In the genomic region with DNA sequence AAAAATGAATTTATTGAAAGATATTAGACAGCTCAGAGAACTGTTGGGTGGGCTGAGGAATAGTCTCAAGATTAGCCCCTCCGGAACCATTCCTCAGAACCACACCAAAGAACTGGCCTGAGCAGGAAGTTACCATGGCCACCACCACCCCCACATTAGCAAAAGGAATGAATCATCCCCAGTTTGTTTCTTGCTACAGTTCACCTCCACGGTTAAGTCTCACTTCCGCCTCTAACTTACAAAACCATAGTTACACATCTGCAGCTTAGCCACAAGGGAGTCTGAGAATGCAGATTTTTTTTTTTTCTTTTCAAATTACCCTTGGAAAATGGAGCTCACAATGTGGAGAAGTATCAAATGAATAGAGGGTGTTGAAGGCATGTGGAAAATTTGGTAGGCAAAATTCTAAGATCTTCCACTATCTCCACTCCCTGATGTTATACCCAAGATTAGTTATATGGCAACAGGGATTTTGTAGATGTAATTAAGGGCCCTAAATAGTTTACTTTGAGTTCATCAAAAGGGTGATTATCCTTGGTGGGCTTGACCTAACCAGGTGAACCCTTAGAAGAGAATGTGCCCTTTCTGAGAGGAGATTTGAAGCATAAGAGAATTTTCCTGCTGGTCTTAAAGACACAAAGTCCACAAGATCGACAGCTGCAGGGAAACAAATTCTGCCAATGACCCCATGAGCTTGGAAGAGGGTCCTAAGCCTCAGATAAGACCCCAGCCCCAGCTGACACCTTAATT, we compare ENCODE assay signal across 7 cellular contexts.
A peak's percentile ranks its signal among the peaks of the same experiment; 100 is the strongest.
DNase-seq lines count a peak whose midpoint lies in the region; ATAC-seq and TF ChIP-seq lines count a peak whose summit lies in the region.

No MANE protein-coding gene starts in this region.

- no peak for TF ChIP-seq CTCF in endodermal cell (conservative IDR thresholded peaks at IDR 0.05)

- POLR2A ChIA-PET in naive thymus-derived CD4-positive, alpha-beta T cell (lab: Charles Lee), result no interaction called here

- H3K9ac ChIP-seq in endodermal cell (ENCODE audit: extremely low read depth, low read length, poor library complexity, severe bottlenecking), result no peak overlapping the region

- H3K27ac ChIP-seq in naive thymus-derived CD4-positive, alpha-beta T cell (ENCODE audit: low read depth, low read length), result no peak overlapping the region
- H3K27ac ChIP-seq in endodermal cell (ENCODE audit: low read depth, low read length), result no peak overlapping the region

- peak; percentile 98 for ATAC-seq in GM18870 (IDR thresholded peaks at IDR 0.05; ENCODE audit: unreplicated experiment)
- ATAC-seq in HG02840 (IDR thresholded peaks at IDR 0.05; ENCODE audit: low FRiP score, unreplicated experiment), result peak; percentile 99
- peak; percentile 74 for ATAC-seq in naive thymus-derived CD4-positive, alpha-beta T cell

- peak overlapping the region; percentile 26 for H3K27ac Mint-ChIP-seq in activated naive CD4-positive, alpha-beta T cell treated with anti-CD3 and anti-CD28 coated beads, Interleukin-2, amount 50 U/mL, for 24 hours
- peak overlapping the region in 1 of 9 donors; percentile 53 for H3K27ac Mint-ChIP-seq in naive thymus-derived CD4-positive, alpha-beta T cell
- no peak overlapping the region for H3K27ac Mint-ChIP-seq in endodermal cell

- peaks cover 0 to 11% of the 10 kb centered on the region in 2 donors for H3K4me1 ChIP-seq in naive thymus-derived CD4-positive, alpha-beta T cell (ENCODE audit: control insufficient read depth in 2 of 2, insufficient read depth in 2 of 2, low read length in 2 of 2)
- no peaks in the 10 kb centered on the region for H3K4me1 ChIP-seq in endodermal cell (ENCODE audit: control insufficient read depth, insufficient read depth, low read length)

- no peaks in the 10 kb centered on the region for H3K9me3 ChIP-seq in naive thymus-derived CD4-positive, alpha-beta T cell (ENCODE audit: control insufficient read depth in 2 of 3, low read length in 3 of 3)
- H3K9me3 ChIP-seq in endodermal cell (ENCODE audit: control insufficient read depth, low read length), result no peaks in the 10 kb centered on the region

- H3K4me1 Mint-ChIP-seq in activated naive CD4-positive, alpha-beta T cell treated with anti-CD3 and anti-CD28 coated beads, Interleukin-2, amount 50 U/mL, for 24 hours, result peaks cover 15% of the 10 kb centered on the region
- peaks cover 0 to 20% (median 0%) of the 10 kb centered on the region in 7 donors for H3K4me1 Mint-ChIP-seq in naive thymus-derived CD4-positive, alpha-beta T cell
- H3K4me1 Mint-ChIP-seq in endodermal cell, result peaks cover 20% of the 10 kb centered on the region

- no peaks in the 10 kb centered on the region for H3K27me3 Mint-ChIP-seq in activated naive CD4-positive, alpha-beta T cell treated with anti-CD3 and anti-CD28 coated beads, Interleukin-2, amount 50 U/mL, for 24 hours
- peaks cover 1 to 10% (median 6%) of the 10 kb centered on the region in 5 donors for H3K27me3 Mint-ChIP-seq in naive thymus-derived CD4-positive, alpha-beta T cell
- H3K27me3 Mint-ChIP-seq in endodermal cell (ENCODE audit: insufficient read depth), result no peaks in the 10 kb centered on the region

- CTCF ChIA-PET in naive thymus-derived CD4-positive, alpha-beta T cell (lab: Charles Lee), result interaction anchor here (0.6 kb wide), 1 partner anchor 21 kb away, joined by 3 read pairs; no protein-coding TSS in a partner anchor

- intact Hi-C loops in naive thymus-derived CD4-positive, alpha-beta T cell (cut with micrococcal nuclease), result loop anchor here in 1 of 2 donors (1.0 to 2.0 kb wide), 5 partner anchors 14 to 396 kb away; no protein-coding TSS in a partner anchor

- no peak overlapping the region for H3K4me3 ChIP-seq in naive thymus-derived CD4-positive, alpha-beta T cell (ENCODE audit: low read length)
- H3K4me3 ChIP-seq in endodermal cell (ENCODE audit: low read length), result no peak overlapping the region

- 80 to 100% methylated on average over 1 to 4 of the region's 4 CpGs for WGBS in endodermal cell (ENCODE audit: insufficient coverage in 1 of 2, insufficient read length in 1 of 2), 2 experiments

- H3K9me3 Mint-ChIP-seq in activated naive CD4-positive, alpha-beta T cell treated with anti-CD3 and anti-CD28 coated beads, Interleukin-2, amount 50 U/mL, for 24 hours, result no peaks in the 10 kb centered on the region
- H3K9me3 Mint-ChIP-seq in naive thymus-derived CD4-positive, alpha-beta T cell, result no peaks in the 10 kb centered on the region
- no peaks in the 10 kb centered on the region for H3K9me3 Mint-ChIP-seq in endodermal cell

- no peak overlapping the region for H3K4me3 Mint-ChIP-seq in activated naive CD4-positive, alpha-beta T cell treated with anti-CD3 and anti-CD28 coated beads, Interleukin-2, amount 50 U/mL, for 24 hours
- H3K4me3 Mint-ChIP-seq in naive thymus-derived CD4-positive, alpha-beta T cell, result peak overlapping the region in 1 of 10 donors; percentile 20
- no peak overlapping the region for H3K4me3 Mint-ChIP-seq in endodermal cell

- peak; percentile 96 for DNase-seq in NOMO-1 treated with DMSO at 0.1 percent for 48 hours (lab: John Stamatoyannopoulos, UW; ENCODE audit: unreplicated experiment)
- peak in 1 of 9 donors; percentile 55 for DNase-seq in naive thymus-derived CD4-positive, alpha-beta T cell
- no peak for DNase-seq in endodermal cell
- DNase-seq in T-helper 9 cell, result no peak

- H3K27me3 ChIP-seq in naive thymus-derived CD4-positive, alpha-beta T cell (ENCODE audit: control insufficient read depth in 2 of 2, insufficient read depth in 2 of 2, low read length in 2 of 2), result no peaks in the 10 kb centered on the region
- no peaks in the 10 kb centered on the region for H3K27me3 ChIP-seq in endodermal cell (ENCODE audit: control insufficient read depth, insufficient read depth, low read length, poor library complexity, severe bottlenecking)

- no peaks in the 10 kb centered on the region for H3K36me3 ChIP-seq in naive thymus-derived CD4-positive, alpha-beta T cell (ENCODE audit: control insufficient read depth in 2 of 3, insufficient read depth in 3 of 3, low read length in 3 of 3)
- H3K36me3 ChIP-seq in endodermal cell (ENCODE audit: control insufficient read depth, insufficient read depth, low read length), result no peaks in the 10 kb centered on the region

- H3K36me3 Mint-ChIP-seq in activated naive CD4-positive, alpha-beta T cell treated with anti-CD3 and anti-CD28 coated beads, Interleukin-2, amount 50 U/mL, for 24 hours, result no peaks in the 10 kb centered on the region
- H3K36me3 Mint-ChIP-seq in naive thymus-derived CD4-positive, alpha-beta T cell, result no peaks in the 10 kb centered on the region
- no peaks in the 10 kb centered on the region for H3K36me3 Mint-ChIP-seq in endodermal cell (ENCODE audit: low read depth)
